ENCODE assay signal across 1 cellular context in genomic region chr11:65555693-65556231, GRCh38.
TF ChIP-seq lines count a peak whose summit lies in the region.

No MANE protein-coding gene starts in this region.

TF ChIP-seq in HepG2, 621 proteins besides CTCF, POLR2A, EP300 and RAD21 (continued from another document and continues in another):
- TF ChIP-seq THRA (CRISPR knock-in tag; IDR thresholded peaks at IDR 0.05; ENCODE audit: borderline replicate concordance), result 0 out of 2 replicates have a peak, but pooled peaks have one; percentile 30
- no peak for TF ChIP-seq LRRFIP1 (CRISPR knock-in tag; conservative IDR thresholded peaks at IDR 0.05)
- TF ChIP-seq ASH2L (IDR thresholded peaks at IDR 0.05; ENCODE audit: insufficient read length, low read depth, low read length), result no peak
- no peak for TF ChIP-seq MEIS1 (CRISPR knock-in tag; IDR thresholded peaks at IDR 0.05; ENCODE audit: borderline replicate concordance)
- TF ChIP-seq IKZF5 (CRISPR knock-in tag; IDR thresholded peaks at IDR 0.05), result 0 out of 2 replicates have a peak, but pooled peaks have one; percentile 47
- peak; percentile 87 for TF ChIP-seq RARA (CRISPR knock-in tag; IDR thresholded peaks at IDR 0.05)
- peak; percentile 65; the same call in 1 of the 2 replicates for TF ChIP-seq SP5 (CRISPR knock-in tag; IDR thresholded peaks at IDR 0.05; ENCODE audit: borderline replicate concordance, low read depth)
- peak; percentile 90 for TF ChIP-seq SAP130 (CRISPR knock-in tag; IDR thresholded peaks at IDR 0.05; ENCODE audit: low read depth)
- 0 out of 2 replicates have a peak, but pooled peaks have one; percentile 46 for TF ChIP-seq HOXA3 (CRISPR knock-in tag; IDR thresholded peaks at IDR 0.05)
- peak; percentile 53 for TF ChIP-seq XRCC5 (optimal IDR thresholded peaks at IDR 0.05; ENCODE audit: low read length)
- TF ChIP-seq ZNF788 (CRISPR knock-in tag; IDR thresholded peaks at IDR 0.05; ENCODE audit: borderline replicate concordance), result peak; percentile 60; the same call in 1 of the 2 replicates
- TF ChIP-seq SATB2 (CRISPR knock-in tag; IDR thresholded peaks at IDR 0.05), result no peak
- TF ChIP-seq ETV5 (CRISPR knock-in tag; IDR thresholded peaks at IDR 0.05; ENCODE audit: borderline replicate concordance), result peak; percentile 29; the same call in 1 of the 2 replicates
- no peak for TF ChIP-seq PBX3 (CRISPR knock-in tag; IDR thresholded peaks at IDR 0.05; ENCODE audit: borderline replicate concordance)
- peak; percentile 72 for TF ChIP-seq ZGPAT (CRISPR knock-in tag; IDR thresholded peaks at IDR 0.05)
- TF ChIP-seq TBX2 (CRISPR knock-in tag; IDR thresholded peaks at IDR 0.05; ENCODE audit: borderline replicate concordance), result peak; percentile 34; the same call in 1 of the 2 replicates
- TF ChIP-seq ZNF75D (CRISPR knock-in tag; IDR thresholded peaks at IDR 0.05; ENCODE audit: borderline replicate concordance), result no peak
- no peak for TF ChIP-seq BCLAF1 (IDR thresholded peaks at IDR 0.05)
- TF ChIP-seq JUND (CRISPR knock-in tag; IDR thresholded peaks at IDR 0.05), result 0 out of 2 replicates have a peak, but pooled peaks have one; percentile 12
- peak; percentile 12; the same call in 1 of the 2 replicates for TF ChIP-seq ZBTB33 (CRISPR knock-in tag; IDR thresholded peaks at IDR 0.05)
- peak; percentile 56; the same call in 1 of the 2 replicates for TF ChIP-seq KLF9 (CRISPR knock-in tag; IDR thresholded peaks at IDR 0.05; ENCODE audit: low read depth)
- peak; percentile 59; the same call in 1 of the 2 replicates for TF ChIP-seq ZBTB7B (CRISPR knock-in tag; IDR thresholded peaks at IDR 0.05)
- no peak for TF ChIP-seq RBM39 (IDR thresholded peaks at IDR 0.05; ENCODE audit: low read depth, low read length, poor library complexity, severe bottlenecking)
- 0 out of 2 replicates have a peak, but pooled peaks have one; percentile 55 for TF ChIP-seq ZNF335 (CRISPR knock-in tag; IDR thresholded peaks at IDR 0.05)
- TF ChIP-seq HIC2 (CRISPR knock-in tag; IDR thresholded peaks at IDR 0.05; ENCODE audit: low read depth), result peak; percentile 85
- TF ChIP-seq IRF2 (CRISPR knock-in tag; IDR thresholded peaks at IDR 0.05), result 0 out of 2 replicates have a peak, but pooled peaks have one; percentile 14
- TF ChIP-seq ZNF704 (CRISPR knock-in tag; IDR thresholded peaks at IDR 0.05; ENCODE audit: borderline replicate concordance), result no peak
- 0 out of 2 replicates have a peak, but pooled peaks have one; percentile 10 for TF ChIP-seq TFE3 (CRISPR knock-in tag; IDR thresholded peaks at IDR 0.05)
- TF ChIP-seq FOSL2 (CRISPR knock-in tag; IDR thresholded peaks at IDR 0.05), result peak; percentile 89
- TF ChIP-seq SIN3A (IDR thresholded peaks at IDR 0.05; ENCODE audit: borderline replicate concordance, low read depth, low read length), result 0 out of 2 replicates have a peak, but pooled peaks have one; percentile 41
- 0 out of 2 replicates have a peak, but pooled peaks have one; percentile 24 for TF ChIP-seq GATAD1 (CRISPR knock-in tag; IDR thresholded peaks at IDR 0.05)
- TF ChIP-seq HMG20B (CRISPR knock-in tag; conservative IDR thresholded peaks at IDR 0.05), result 0 out of 2 replicates have a peak, but pooled peaks have one; percentile 28
- TF ChIP-seq FOXP4 (CRISPR knock-in tag; IDR thresholded peaks at IDR 0.05), result 0 out of 2 replicates have a peak, but pooled peaks have one; percentile 36
